1 cellular context compared by ENCODE assay signal in the genomic region with DNA sequence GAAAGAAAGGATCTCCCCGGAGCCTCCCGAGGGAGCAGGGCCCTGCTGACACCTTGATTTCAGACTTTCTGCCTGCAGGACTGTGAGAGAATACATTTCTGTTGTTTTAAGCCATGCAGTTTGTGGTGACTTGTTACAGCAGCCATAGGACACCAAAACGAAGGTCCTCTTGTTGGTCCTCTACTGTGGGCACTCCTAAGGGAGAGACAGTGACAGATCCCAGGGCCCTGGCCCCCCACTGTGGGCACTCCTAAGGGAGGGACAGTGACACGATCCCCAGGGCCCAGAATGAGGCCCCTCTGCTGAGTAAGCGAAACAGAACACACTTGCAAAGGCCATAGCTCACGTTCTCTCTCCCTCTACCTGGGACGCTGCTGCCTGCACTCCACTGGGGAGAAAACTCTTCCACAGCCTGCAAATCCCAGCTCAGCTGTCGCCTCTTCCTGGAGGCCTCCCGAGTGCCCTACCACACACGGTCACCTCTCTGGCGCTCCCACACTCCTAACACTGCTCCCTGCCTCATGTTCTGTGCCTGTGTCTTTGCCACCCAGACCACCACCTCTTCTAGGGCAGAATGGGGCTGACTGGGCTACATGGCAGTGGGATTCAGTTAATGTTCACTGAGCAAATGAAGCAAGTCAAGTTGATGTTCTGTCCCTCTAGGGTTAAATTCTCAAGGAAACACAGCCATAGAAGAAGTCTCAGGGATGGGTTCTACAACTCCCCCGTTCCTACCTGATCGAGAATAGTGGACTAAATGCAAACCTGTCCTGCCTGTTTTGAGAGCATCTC.
TF ChIP-seq lines count a peak whose summit lies in the region.

No MANE protein-coding gene starts in this region.

TF ChIP-seq in K562, 482 proteins besides CTCF, POLR2A, EP300 and RAD21:
- no peak for TF ChIP-seq KLF10 (CRISPR knock-in tag; IDR thresholded peaks at IDR 0.05)
- no peak for TF ChIP-seq ARNT (IDR thresholded peaks at IDR 0.05)
- TF ChIP-seq CEBPB (tag; IDR thresholded peaks at IDR 0.05) = no peak
- TF ChIP-seq ZNF316 (IDR thresholded peaks at IDR 0.05) = peak; percentile 34; the same call in 1 of the 2 replicates
